26 cellular contexts compared by ENCODE assay signal in the genomic region with DNA sequence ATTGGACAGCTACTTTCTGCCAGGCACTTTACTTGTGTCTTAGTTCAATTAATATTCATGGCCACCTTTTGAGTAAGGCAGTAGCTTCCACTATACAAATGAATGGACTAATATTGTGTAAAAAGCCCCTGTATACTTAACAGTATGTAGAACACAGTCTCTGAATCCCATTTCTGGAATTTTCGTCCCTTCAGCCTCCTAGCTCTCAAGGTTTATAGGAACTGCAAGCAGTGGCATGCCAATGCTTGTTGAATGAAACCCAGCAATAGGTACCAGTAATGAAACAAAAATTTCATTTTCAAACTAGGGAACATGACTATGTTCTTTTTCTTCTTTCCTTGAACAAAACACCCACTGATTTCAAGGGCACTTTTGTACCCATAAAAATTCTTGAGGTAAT.
"Had no signal": no experiment of that assay in that cellular context is flagged by ENCODE, and none has a peak within 500 bp of the region (broad histone marks: within the 10 kb centered on the region; RNA-seq: fewer than 3 reads in every experiment).

No MANE protein-coding gene starts in this region.

- H3K27ac ChIP-seq: colonic mucosa, gastroesophageal sphincter, heart right ventricle, lower lobe of right lung, ovary, right lobe of liver, suprapubic skin, transverse colon, upper lobe of right lung, vagina had no signal

- H3K36me3 ChIP-seq: colonic mucosa, gastroesophageal sphincter, heart right ventricle, lower lobe of right lung, ovary, right lobe of liver, suprapubic skin, transverse colon, upper lobe of right lung, vagina had no signal

- H3K4me1 Mint-ChIP-seq: central memory CD8-positive, alpha-beta T cell; memory B cell; naive thymus-derived CD4-positive, alpha-beta T cell; stimulated activated naive CD8-positive, alpha-beta T cell treated with anti-CD3 and anti-CD28 coated beads, Interleukin-15, amount 100 ng/mL, for 72 hours had no signal

- H3K27me3 ChIP-seq: colonic mucosa, gastroesophageal sphincter, heart right ventricle, ovary, right lobe of liver, suprapubic skin, transverse colon, upper lobe of right lung, vagina had no signal

- H3K4me3 ChIP-seq: colonic mucosa, gastroesophageal sphincter, lower lobe of right lung, ovary, right lobe of liver, suprapubic skin, transverse colon, upper lobe of right lung, vagina had no signal

- H3K4me3 Mint-ChIP-seq: central memory CD8-positive, alpha-beta T cell; dendritic cell treated with granulocyte-macrophage colony-stimulating factor and Interleukin-4, amounts not matched to agents 40 ng/mL and 50 ng/mL, for 4 days; memory B cell; naive thymus-derived CD4-positive, alpha-beta T cell; nephron; stimulated activated naive CD8-positive, alpha-beta T cell treated with anti-CD3 and anti-CD28 coated beads, Interleukin-15, amount 100 ng/mL, for 72 hours had no signal

- H3K27me3 Mint-ChIP-seq: central memory CD8-positive, alpha-beta T cell; dendritic cell treated with granulocyte-macrophage colony-stimulating factor and Interleukin-4, amounts not matched to agents 40 ng/mL and 50 ng/mL, for 4 days; memory B cell; naive thymus-derived CD4-positive, alpha-beta T cell; stimulated activated naive CD8-positive, alpha-beta T cell treated with anti-CD3 and anti-CD28 coated beads, Interleukin-15, amount 100 ng/mL, for 72 hours had no signal

- H3K4me1 ChIP-seq: colonic mucosa, gastroesophageal sphincter, transverse colon, upper lobe of right lung, vagina had no signal

- H3K27ac Mint-ChIP-seq: dendritic cell treated with granulocyte-macrophage colony-stimulating factor and Interleukin-4, amounts not matched to agents 40 ng/mL and 50 ng/mL, for 4 days; memory B cell; naive thymus-derived CD4-positive, alpha-beta T cell; nephron; stimulated activated naive CD8-positive, alpha-beta T cell treated with anti-CD3 and anti-CD28 coated beads, Interleukin-15, amount 100 ng/mL, for 72 hours had no signal

- H3K36me3 Mint-ChIP-seq: memory B cell; naive thymus-derived CD4-positive, alpha-beta T cell had no signal

- DNase-seq: colonic mucosa; effector CD8-positive, alpha-beta T cell; endodermal cell; foreskin fibroblast; heart right ventricle; hippocampal formation; left ventricle myocardium superior; lower lobe of right lung; midbrain; naive thymus-derived CD4-positive, alpha-beta T cell; occipital lobe; ovary; right lobe of liver; stimulated activated CD4-positive, alpha-beta T cell treated with anti-CD3 and anti-CD28 coated beads, Interleukin-15, amount 100 ng/mL, for 24 hours; stimulated activated CD4-positive, alpha-beta T cell treated with anti-CD3 and anti-CD28 coated beads, Interleukin-2, amount 100 ng/mL, for 48 hours; stimulated activated naive CD4-positive, alpha-beta T cell; stimulated activated naive CD8-positive, alpha-beta T cell treated with anti-CD3 and anti-CD28 coated beads, Interleukin-15, amount 100 ng/mL, for 72 hours; transverse colon; upper lobe of right lung had no signal

- H3K9me3 ChIP-seq: colonic mucosa, gastroesophageal sphincter, heart right ventricle, lower lobe of right lung, ovary, right lobe of liver, suprapubic skin, transverse colon, upper lobe of right lung, vagina had no signal
